In genomic region chr17:37373530-37374159, GRCh38 we compare ENCODE assay signal across 8 cellular contexts. TPM values are rescaled to one million over a fixed set of nuclear protein-coding genes. Genes with fewer than 3 reads are reported as not detected.
DNase-seq lines count a peak whose midpoint lies in the region; ATAC-seq and TF ChIP-seq lines count a peak whose summit lies in the region.

No MANE protein-coding gene starts in this region.

- no peak overlapping the region for H3K4me3 Mint-ChIP-seq in osteocyte (ENCODE audit: unreplicated experiment)

- no peaks in the 10 kb centered on the region for H3K9me3 ChIP-seq in upper lobe of left lung

- 4 to 5% methylated on average over 4 of the region's 4 CpGs for WGBS in upper lobe of left lung, 2 donors

- ATAC-seq in upper lobe of left lung (ENCODE audit: low FRiP score in 2 of 2): peak; percentile 89 to 93

- H3K36me3 Mint-ChIP-seq in osteocyte (ENCODE audit: unreplicated experiment): no peaks in the 10 kb centered on the region

- no peak for TF ChIP-seq EP300 in upper lobe of left lung (IDR thresholded peaks at IDR 0.05)

- H3K4me1 ChIP-seq in upper lobe of left lung: peaks cover 0 to 4% (median 0%) of the 10 kb centered on the region in 4 donors

- H3K9me3 Mint-ChIP-seq in osteocyte (ENCODE audit: unreplicated experiment): no peaks in the 10 kb centered on the region

- TF ChIP-seq CTCF in AG09309 (IDR thresholded peaks at IDR 0.05; ENCODE audit: control insufficient read depth, insufficient read depth, low read depth, low read length, missing control alignments) (peak; percentile 100), foreskin fibroblast (IDR thresholded peaks at IDR 0.05; ENCODE audit: low read depth, low read length) (peak; percentile 100), osteocyte (IDR thresholded peaks at IDR 0.05) (peak; percentile 97), upper lobe of left lung (IDR thresholded peaks at IDR 0.05) (peak; percentile 85 to 97 (median 94))

- peaks cover 4% of the 10 kb centered on the region for H3K4me1 Mint-ChIP-seq in osteocyte (ENCODE audit: unreplicated experiment)

- H3K27ac ChIP-seq in upper lobe of left lung: no peak overlapping the region

- no peak for TF ChIP-seq POLR2A in upper lobe of left lung (IDR thresholded peaks at IDR 0.05)

- H3K27ac Mint-ChIP-seq in osteocyte (ENCODE audit: unreplicated experiment): peak overlapping the region; percentile 39

- no peaks in the 10 kb centered on the region for H3K27me3 ChIP-seq in upper lobe of left lung

- no peak overlapping the region for H3K4me3 ChIP-seq in AG09309 (ENCODE audit: control insufficient read depth, low read depth, low read length)
- H3K4me3 ChIP-seq in foreskin fibroblast (ENCODE audit: low read depth in 1 of 2, low read length in 2 of 2): no peak overlapping the region
- no peak overlapping the region for H3K4me3 ChIP-seq in upper lobe of left lung

- no peaks in the 10 kb centered on the region for H3K27me3 Mint-ChIP-seq in osteocyte (ENCODE audit: unreplicated experiment)

- DNase-seq in AG09309 (ENCODE audit: low read depth): peak; percentile 69
- peak; percentile 41 for DNase-seq in GM19240 (ENCODE audit: insufficient read length, low spot score)
- peak; percentile 48 for DNase-seq in NCI-H1092 (lab: John Stamatoyannopoulos, UW)
- DNase-seq in SIG-M5 (lab: John Stamatoyannopoulos, UW): peak; percentile 33
- peak; percentile 34 for DNase-seq in activated T-helper 9 cell treated with anti-CD3 and anti-CD28 coated beads, Interleukin-2, amount 50 U/mL, for 16 hours (ENCODE audit: low read depth)
- peak; percentile 71 to 91 for DNase-seq in foreskin fibroblast
- DNase-seq in osteocyte (ENCODE audit: extremely low spot score, unreplicated experiment): no peak
- peak in 1 of 2 donors; percentile 62 for DNase-seq in upper lobe of left lung

- no peaks in the 10 kb centered on the region for H3K36me3 ChIP-seq in upper lobe of left lung

RNA-seq across cellular contexts. Expression of gene C17orf78, which starts 2.1 kb away (rescaled TPM):
- total RNA-seq in osteocyte (not detected in 2 replicates), upper lobe of left lung (not detected)

RNA-seq across cellular contexts. Expression of gene ACACA, which starts 33.0 kb away (rescaled TPM):
- 63.5 and 63.8 TPM in 2 replicates for total RNA-seq in osteocyte
- 100 to 1,000 TPM in 3 of 6 donors, 10 to 100 TPM in 3; 55.7 to 129 (median 91.9) TPM for total RNA-seq in upper lobe of left lung

RNA-seq across cellular contexts. Expression of gene TADA2A, which starts 33.0 kb away (rescaled TPM):
- 20.2 and 20.4 TPM in 2 replicates for total RNA-seq in osteocyte
- 10 to 100 TPM in 5 of 6 donors, 1 to 10 TPM in 1; 9.8 to 37.7 (median 22.7) TPM for total RNA-seq in upper lobe of left lung
